ENCODE assay signal across 8 cellular contexts in the genomic region with DNA sequence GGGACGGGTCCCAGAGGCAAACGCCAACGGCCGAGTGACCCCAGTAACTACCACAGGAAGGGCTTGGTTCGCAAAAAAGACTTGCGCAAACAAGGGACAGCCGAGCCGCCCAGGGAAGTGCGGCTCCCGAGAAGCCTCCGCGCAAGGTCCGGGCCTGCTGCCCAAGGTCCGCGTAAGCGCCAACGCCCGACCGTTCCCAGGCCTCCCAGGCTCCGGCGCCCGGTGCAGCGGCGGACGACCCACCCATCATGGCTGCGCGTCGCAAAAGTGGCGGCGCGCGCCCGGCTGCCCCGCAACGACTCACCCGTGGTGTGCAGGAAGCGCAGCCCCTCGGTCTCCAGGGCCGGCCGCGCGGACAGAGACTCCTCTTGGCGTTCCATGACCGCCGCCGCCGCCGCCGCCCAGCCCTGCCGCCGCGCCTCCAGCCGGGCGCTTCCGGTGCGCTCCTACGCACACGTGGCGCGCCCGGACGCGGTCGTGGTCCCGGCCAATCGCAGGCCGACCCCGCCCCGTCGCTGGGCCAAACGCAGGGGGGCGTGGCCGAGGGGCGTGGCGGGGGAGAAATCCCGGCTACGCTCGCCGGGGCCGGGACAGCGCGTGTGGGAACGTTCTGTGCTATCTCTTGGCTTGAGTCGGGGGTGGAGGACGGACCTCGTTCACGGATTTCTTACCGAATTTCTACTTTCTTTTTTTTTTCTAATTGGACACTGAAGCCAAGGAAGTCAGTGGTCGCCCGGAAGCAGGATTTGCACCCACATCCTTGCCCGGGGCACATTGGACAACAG.
A peak's percentile ranks its signal among the peaks of the same experiment; 100 is the strongest.
DNase-seq lines count a peak whose midpoint lies in the region; ATAC-seq and TF ChIP-seq lines count a peak whose summit lies in the region.

Gene SELENOS (minus strand): TSS at position 448 of the 785 bp plus-strand sequence. CDS start 68 bp downstream, at position 380.

- H3K4me1 Mint-ChIP-seq in nephron, result peaks cover 13% of the 10 kb centered on the region
- peaks cover 30% of the 10 kb centered on the region for H3K4me1 Mint-ChIP-seq in stimulated activated naive CD8-positive, alpha-beta T cell treated with anti-CD3 and anti-CD28 coated beads, Interleukin-15, Interleukin-2, amounts not matched to agents 100 ng/mL and 50 ng/mL, for 24 hours (ENCODE audit: low read depth)

- peaks cover 5% of the 10 kb centered on the region; the same call in 1 of the 2 replicates for H4K20me1 ChIP-seq in DND-41 (ENCODE audit: insufficient read depth, low read length)

- H3K4me1 ChIP-seq in DND-41 (ENCODE audit: insufficient read depth, low read length), result peaks cover 23% of the 10 kb centered on the region

- no peaks in the 10 kb centered on the region for H3K27me3 Mint-ChIP-seq in nephron (ENCODE audit: low read depth)
- H3K27me3 Mint-ChIP-seq in stimulated activated naive CD8-positive, alpha-beta T cell treated with anti-CD3 and anti-CD28 coated beads, Interleukin-15, Interleukin-2, amounts not matched to agents 100 ng/mL and 50 ng/mL, for 24 hours, result no peaks in the 10 kb centered on the region

- peak within 1 kb of the TSS; percentile 76 for H3K9ac ChIP-seq in DND-41 (ENCODE audit: low read depth, low read length)

- H3K4me2 ChIP-seq in DND-41 (ENCODE audit: insufficient read depth, low read length), result peak within 1 kb of the TSS; percentile 86

- no peaks in the 10 kb centered on the region for H3K9me3 ChIP-seq in DND-41 (ENCODE audit: insufficient read depth, low read length, severe bottlenecking)

- DNase-seq in DND-41, result peak; percentile 83
- DNase-seq in activated effector memory CD4-positive, alpha-beta T cell treated with Interleukin-2 at 50 U/mL for 16 hours, result peak; percentile 78
- DNase-seq in fibroblast of pulmonary artery (ENCODE audit: low read depth), result peak; percentile 92

- H3K27ac Mint-ChIP-seq in nephron, result peak within 1 kb of the TSS; percentile 77 to 95 (median 93)
- H3K27ac Mint-ChIP-seq in stimulated activated naive CD8-positive, alpha-beta T cell treated with anti-CD3 and anti-CD28 coated beads, Interleukin-15, Interleukin-2, amounts not matched to agents 100 ng/mL and 50 ng/mL, for 24 hours, result peak within 1 kb of the TSS; percentile 99

- peak within 1 kb of the TSS; percentile 69 for H3K27ac ChIP-seq in DND-41 (ENCODE audit: low read length)

- H3K4me3 ChIP-seq in DND-41 (ENCODE audit: low read depth in 1 of 2, low read length in 2 of 2) (peak within 1 kb of the TSS; percentile 72 to 97), fibroblast of pulmonary artery (replicated peaks; ENCODE audit: low read depth, low read length) (peak within 1 kb of the TSS; percentile 83)

- no peaks in the 10 kb centered on the region for H3K9me3 Mint-ChIP-seq in nephron
- H3K9me3 Mint-ChIP-seq in stimulated activated naive CD8-positive, alpha-beta T cell treated with anti-CD3 and anti-CD28 coated beads, Interleukin-15, Interleukin-2, amounts not matched to agents 100 ng/mL and 50 ng/mL, for 24 hours, result no peaks in the 10 kb centered on the region

- TF ChIP-seq RAD21 in Ishikawa (IDR thresholded peaks at IDR 0.05; ENCODE audit: low read depth), result no peak

- H2AFZ ChIP-seq in DND-41 (ENCODE audit: low read depth, low read length), result peak within 1 kb of the TSS; percentile 82

- H3K4me3 Mint-ChIP-seq in nephron, result peak within 1 kb of the TSS; percentile 97 to 98 (median 98)
- H3K4me3 Mint-ChIP-seq in stimulated activated naive CD8-positive, alpha-beta T cell treated with anti-CD3 and anti-CD28 coated beads, Interleukin-15, Interleukin-2, amounts not matched to agents 100 ng/mL and 50 ng/mL, for 24 hours, result peak within 1 kb of the TSS; percentile 100

- peaks cover 52% of the 10 kb centered on the region for H3K36me3 ChIP-seq in DND-41 (ENCODE audit: insufficient read depth, low read length)

- ATAC-seq in DND-41 (ENCODE audit: insufficient read depth, low read depth) (peak; percentile 93), GM21576 (IDR thresholded peaks at IDR 0.05; ENCODE audit: unreplicated experiment) (peak; percentile 79)

- H3K36me3 Mint-ChIP-seq in nephron (ENCODE audit: low read depth), result peaks cover 53% of the 10 kb centered on the region
- H3K36me3 Mint-ChIP-seq in stimulated activated naive CD8-positive, alpha-beta T cell treated with anti-CD3 and anti-CD28 coated beads, Interleukin-15, Interleukin-2, amounts not matched to agents 100 ng/mL and 50 ng/mL, for 24 hours (ENCODE audit: low read depth), result peaks cover 65% of the 10 kb centered on the region

- peaks cover 18% of the 10 kb centered on the region for H3K79me2 ChIP-seq in DND-41 (ENCODE audit: insufficient read depth, low read length)

- TF ChIP-seq CTCF in DND-41 (IDR thresholded peaks at IDR 0.05; ENCODE audit: borderline replicate concordance, extremely low read depth, low read length, poor library complexity, severe bottlenecking) (no peak), fibroblast of pulmonary artery (IDR thresholded peaks at IDR 0.05; ENCODE audit: low read length, missing control alignments) (no peak), nephron (IDR thresholded peaks at IDR 0.05; ENCODE audit: unreplicated experiment in 3 of 3) (no peak)

- TF ChIP-seq EP300 in Ishikawa (IDR thresholded peaks at IDR 0.05; ENCODE audit: borderline replicate concordance), result 0 out of 2 replicates have a peak, but pooled peaks have one; percentile 28

- no peaks in the 10 kb centered on the region for H3K27me3 ChIP-seq in DND-41 (ENCODE audit: insufficient read depth, low read length, poor library complexity)

- peak; percentile 64 for TF ChIP-seq POLR2A in Raji (IDR thresholded peaks at IDR 0.05; ENCODE audit: insufficient read depth, low read depth, low read length)

TF ChIP-seq in Ishikawa, 13 proteins besides CTCF, POLR2A, EP300 and RAD21:
- TF ChIP-seq, protein P1, sequence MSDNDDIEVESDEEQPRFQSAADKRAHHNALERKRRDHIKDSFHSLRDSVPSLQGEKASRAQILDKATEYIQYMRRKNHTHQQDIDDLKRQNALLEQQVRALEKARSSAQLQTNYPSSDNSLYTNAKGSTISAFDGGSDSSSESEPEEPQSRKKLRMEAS (IDR thresholded peaks at IDR 0.05), result peak; percentile 75
- TF ChIP-seq EGR1 (IDR thresholded peaks at IDR 0.05) (no peak), TAF1 (IDR thresholded peaks at IDR 0.05; ENCODE audit: low read depth) (peak; percentile 54), CREB1 (IDR thresholded peaks at IDR 0.05; ENCODE audit: low read depth) (peak; percentile 66), USF1 (IDR thresholded peaks at IDR 0.05) (peak; percentile 46; the same call in 1 of the 2 replicates), TEAD4 (IDR thresholded peaks at IDR 0.05) (no peak), TCF12 (IDR thresholded peaks at IDR 0.05; ENCODE audit: low read depth) (no peak), YY1 (IDR thresholded peaks at IDR 0.05; ENCODE audit: low read depth) (peak; percentile 68), CEBPB (IDR thresholded peaks at IDR 0.05) (no peak), REST (IDR thresholded peaks at IDR 0.05; ENCODE audit: low read depth) (0 out of 2 replicates have a peak, but pooled peaks have one; percentile 22)

Comparison
In these comparisons a context has a peak if more than half of its experiments do, and no peak if none do; other contexts are left out.
1. Peak in every context shown above with its lines: DNase-seq, ATAC-seq, H3K4me3 ChIP-seq and H3K27ac ChIP-seq.